9 cellular contexts compared by ENCODE assay signal in the genomic region with DNA sequence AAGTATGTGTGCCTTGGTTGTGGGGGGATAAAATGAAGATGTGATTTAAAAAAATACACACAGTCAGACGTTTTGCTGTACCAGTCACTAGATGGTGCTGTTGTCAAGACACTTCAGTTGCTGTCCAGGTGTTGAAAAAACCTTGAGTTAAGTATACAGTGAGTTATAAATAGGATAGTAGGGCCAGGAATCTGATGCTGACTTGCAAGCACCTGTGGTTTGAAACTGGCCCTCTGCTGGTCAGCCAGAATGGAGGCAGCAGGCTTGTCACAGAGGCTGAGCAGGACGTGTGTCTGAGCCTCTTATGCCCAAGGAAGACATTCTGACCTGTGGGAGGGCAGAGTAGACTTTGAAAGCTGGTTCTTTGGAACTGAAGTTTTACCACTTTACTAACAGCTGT. TPM values are rescaled to one million over a fixed set of nuclear protein-coding genes. Genes with fewer than 3 reads are reported as not detected.
A peak's percentile ranks its signal among the peaks of the same experiment; 100 is the strongest.
DNase-seq lines count a peak whose midpoint lies in the region; ATAC-seq, FAIRE-seq and TF ChIP-seq lines count a peak whose summit lies in the region.
"Had no signal": no experiment of that assay in that cellular context is flagged by ENCODE, and none has a peak within 500 bp of the region (broad histone marks: within the 10 kb centered on the region; RNA-seq: fewer than 3 reads in every experiment).

No MANE protein-coding gene starts in this region.

- TF ChIP-seq CTCF in A673 (conservative IDR thresholded peaks at IDR 0.05; ENCODE audit: low read depth, low read length) (peak; percentile 65), GM10266 (IDR thresholded peaks at IDR 0.05; ENCODE audit: control insufficient read depth, insufficient read depth, low read depth, missing control alignments) (peak; percentile 65), LNCAP (IDR thresholded peaks at IDR 0.05) (peak; percentile 82), Peyer's patch (IDR thresholded peaks at IDR 0.05) (peak in 5 of 6 experiments; percentile 21 to 70 (median 60)), breast epithelium (IDR thresholded peaks at IDR 0.05) (peak in 2 of 3 donors; percentile 38 to 49), kidney epithelial cell (IDR thresholded peaks at IDR 0.05; ENCODE audit: insufficient read depth, low read length, poor library complexity, severe bottlenecking) (peak; percentile 65)

- no peaks in the 10 kb centered on the region for H3K4me1 ChIP-seq in A673 (ENCODE audit: insufficient read depth, low read length, poor library complexity, severe bottlenecking)
- H3K4me1 ChIP-seq in Peyer's patch = no peaks in the 10 kb centered on the region
- H3K4me1 ChIP-seq in breast epithelium = no peaks in the 10 kb centered on the region

- H3K27ac ChIP-seq in A673 (ENCODE audit: low read depth, low read length, poor library complexity, severe bottlenecking) (no peak overlapping the region), Peyer's patch (no peak overlapping the region), breast epithelium (no peak overlapping the region)

- FAIRE-seq in urothelium cell line (lab: Jason Lieb, UNC) = no peak
- FAIRE-seq: endometrium had no signal

- H3K27me3 ChIP-seq in A673 (replicated peaks; ENCODE audit: insufficient read depth, low read depth, low read length, poor library complexity) (no peaks in the 10 kb centered on the region), Peyer's patch (no peaks in the 10 kb centered on the region), breast epithelium (no peaks in the 10 kb centered on the region), kidney epithelial cell (ENCODE audit: control insufficient read depth, insufficient read depth, low read length) (no peaks in the 10 kb centered on the region)

- ATAC-seq in HG03432 (IDR thresholded peaks at IDR 0.05; ENCODE audit: unreplicated experiment) = no peak

- POLR2A ChIA-PET in A673 (lab: Charles Lee; ENCODE audit: low non-redundant PET) = no interaction called here

- BruUV-seq in A673 (replicated peaks; lab: Mats Ljungman, UMichigan) = TSS peak; percentile 36

- H3K9me3 ChIP-seq in A673 (ENCODE audit: low read depth, low read length, poor library complexity, severe bottlenecking) = no peaks in the 10 kb centered on the region
- H3K9me3 ChIP-seq in Peyer's patch = no peaks in the 10 kb centered on the region
- no peaks in the 10 kb centered on the region for H3K9me3 ChIP-seq in breast epithelium

- intact Hi-C loops in A673 (cut with micrococcal nuclease; ENCODE audit: unreplicated experiment) = loop anchor here (10.0 kb wide), 1 partner anchor 183 kb away; no protein-coding TSS in a partner anchor
- intact Hi-C loops in breast epithelium (cut with DNase I; ENCODE audit: low total_unique reads) = no loop called here

- H3K36me3 ChIP-seq in A673 (ENCODE audit: insufficient read depth, low read length, poor library complexity, severe bottlenecking) (no peaks in the 10 kb centered on the region), Peyer's patch (peaks cover 0 to 46% (median 0%) of the 10 kb centered on the region in 3 donors), breast epithelium (no peaks in the 10 kb centered on the region), kidney epithelial cell (ENCODE audit: control insufficient read depth, insufficient read depth, low read length) (no peaks in the 10 kb centered on the region)

- DNase-seq in A673 (ENCODE audit: low spot score) = peak; percentile 51
- DNase-seq in GM10266 (ENCODE audit: extremely low spot score) = peak; percentile 59
- DNase-seq in Peyer's patch = peak in 1 of 3 donors; percentile 47
- DNase-seq in breast epithelium (ENCODE audit: low spot score in 2 of 2) = no peak
- DNase-seq in kidney epithelial cell (ENCODE audit: low read depth) = peak; percentile 61
- DNase-seq in urothelium cell line (ENCODE audit: low spot score) = peak; percentile 56

- TF ChIP-seq POLR2A in Peyer's patch (IDR thresholded peaks at IDR 0.05) (no peak), breast epithelium (IDR thresholded peaks at IDR 0.05) (no peak)

- CTCF ChIA-PET in A673 (lab: Charles Lee) = no interaction called here

- H3K4me3 ChIP-seq in A673 (ENCODE audit: low read depth, low read length, poor library complexity, severe bottlenecking) (no peak overlapping the region), Peyer's patch (no peak overlapping the region), breast epithelium (no peak overlapping the region), kidney epithelial cell (ENCODE audit: low read depth, low read length) (no peak overlapping the region)

RNA-seq across cellular contexts. Expression of gene RNF8, which starts 27.8 kb away (rescaled TPM):
- 25.6 and 28.5 TPM in 2 replicates for total RNA-seq in A673 (2021)
- total RNA-seq in Peyer's patch = 10 to 100 TPM in 3 of 4 donors, 1 to 10 TPM in 1; 8.9 to 19.0 (median 13.5) TPM
- total RNA-seq in breast epithelium = 10 to 100 TPM in 2 of 3 donors, 1 to 10 TPM in 1; 7.8 to 16.0 (median 12.8) TPM
- 13.8 and 16.8 TPM in 2 replicates for total RNA-seq in kidney epithelial cell

RNA-seq across cellular contexts. Expression of gene CMTR1, which starts 51.4 kb away (rescaled TPM):
- total RNA-seq in A673 (2021) (32.3 and 35.8 TPM in 2 replicates), Peyer's patch (100 to 1,000 TPM in 1 of 4 donors, 10 to 100 TPM in 3; 19.3 to 135 (median 41.7) TPM), breast epithelium (10 to 100 TPM; 31.4 to 35.7 (median 32.4) TPM), kidney epithelial cell (22.9 and 27.0 TPM in 2 replicates)

Comparison
In these comparisons a context has a peak if more than half of its experiments do, and no peak if none do; other contexts are left out.
1. DNase-seq: peak in A673 (single experiment), GM10266 (single experiment), kidney epithelial cell (single experiment) and urothelium cell line (single experiment); none in breast epithelium (0 of 2).
2. Peak in every context shown above with its lines, with median percentiles within 50 percentile points of each other: CTCF ChIP-seq.